Comparison of ENCODE assay signal across 24 cellular contexts in genomic region chr6:830667-831327, GRCh38.
"Had no signal": no experiment of that assay in that cellular context is flagged by ENCODE, and none has a peak within 500 bp of the region (broad histone marks: within the 10 kb centered on the region; RNA-seq: fewer than 3 reads in every experiment).

No MANE protein-coding gene starts in this region.

- H3K4me1 ChIP-seq: colonic mucosa had no signal

- H3K4me3 Mint-ChIP-seq: activated naive CD8-positive, alpha-beta T cell treated with anti-CD3 and anti-CD28 coated beads for 36 hours; activated T-cell treated with anti-CD3 and anti-CD28 coated beads, Interleukin-2, amount 50 U/mL, for 4 hours; central memory CD8-positive, alpha-beta T cell; nephron; stimulated activated naive CD8-positive, alpha-beta T cell treated with anti-CD3 and anti-CD28 coated beads, Interleukin-15, Interleukin-2, amounts not matched to agents 100 ng/mL and 50 ng/mL, for 24 hours had no signal

- H3K27ac Mint-ChIP-seq: activated naive CD8-positive, alpha-beta T cell treated with anti-CD3 and anti-CD28 coated beads for 36 hours; activated T-helper 2 cell treated with anti-CD3 and anti-CD28 coated beads, Interferon-gamma antibody, Interleukin-2, Interleukin-4, amounts not matched to agents 10 μg/mL and 5 μg/mL and 100 μg/mL, durations not matched to agents 14 hours and 24 hours and 36 hours; nephron; stimulated activated naive CD8-positive, alpha-beta T cell treated with anti-CD3 and anti-CD28 coated beads, Interleukin-15, Interleukin-2, amounts not matched to agents 100 ng/mL and 50 ng/mL, for 24 hours had no signal

- H3K27ac ChIP-seq: colonic mucosa, dorsolateral prefrontal cortex, esophagus muscularis mucosa, neutrophil, ovary, thyroid gland, upper lobe of right lung, VCaP had no signal

- H3K4me1 Mint-ChIP-seq: central memory CD8-positive, alpha-beta T cell had no signal

- H3K9me3 ChIP-seq: colonic mucosa, esophagus muscularis mucosa, ovary, thyroid gland, upper lobe of right lung had no signal

- H3K4me3 ChIP-seq: colonic mucosa, dorsolateral prefrontal cortex, esophagus muscularis mucosa, ovary, thyroid gland, upper lobe of right lung had no signal

- H3K27me3 ChIP-seq: colonic mucosa, dorsolateral prefrontal cortex, esophagus muscularis mucosa, neutrophil, ovary, thyroid gland, upper lobe of right lung had no signal

- H3K36me3 ChIP-seq: colonic mucosa, esophagus muscularis mucosa, neutrophil, ovary, thyroid gland, upper lobe of right lung had no signal

- DNase-seq: activated CD4-positive, CD25-positive, alpha-beta regulatory T cell treated with anti-CD3 and anti-CD28 coated beads, Interleukin-2, amount 50 U/mL, for 72 hours; activated CD8-positive, alpha-beta memory T cell treated with anti-CD3 and anti-CD28 coated beads for 24 hours; activated CD8-positive, alpha-beta memory T cell treated with anti-CD3 and anti-CD28 coated beads, Interleukin-2, amount 50 U/mL, for 4 hours; activated naive CD4-positive, alpha-beta T cell; activated naive CD8-positive, alpha-beta T cell treated with anti-CD3 and anti-CD28 coated beads for 36 hours; activated T-cell treated with anti-CD3 and anti-CD28 coated beads, Interleukin-2, amount 50 U/mL, for 4 hours; colonic mucosa; dorsolateral prefrontal cortex; head of caudate nucleus; hypothalamus; ovary; right cardiac atrium; stimulated activated CD4-positive, alpha-beta T cell treated with anti-CD3 and anti-CD28 coated beads, Interleukin-12 subunit alpha, Interleukin-12 subunit beta, amount 100 ng/mL, for 4 hours; stimulated activated CD4-positive, alpha-beta T cell treated with anti-CD3 and anti-CD28 coated beads, Interleukin-4, amount 100 ng/mL, for 4 hours; substantia nigra; thyroid gland; upper lobe of right lung had no signal
